ENCODE assay signal across 8 cellular contexts in genomic region chr11:67391304-67392181, GRCh38. TPM values are rescaled to one million over a fixed set of nuclear protein-coding genes. Genes with fewer than 3 reads are reported as not detected.
A peak's percentile ranks its signal among the peaks of the same experiment; 100 is the strongest.
DNase-seq lines count a peak whose midpoint lies in the region; ATAC-seq and TF ChIP-seq lines count a peak whose summit lies in the region.

Gene RAD9A, plus strand, starts transcription at chr11:67391986. Its CDS starts 59 bp downstream, at chr11:67392045.

- peak within 1 kb of the TSS; percentile 52 for H3K27ac Mint-ChIP-seq in activated T-helper 2 cell treated with anti-CD3 and anti-CD28 coated beads, Interferon-gamma antibody, Interleukin-2, Interleukin-4, amounts not matched to agents 10 μg/mL and 5 μg/mL and 100 μg/mL, durations not matched to agents 14 hours and 24 hours and 36 hours
- H3K27ac Mint-ChIP-seq in nephron: peak within 1 kb of the TSS; percentile 78 to 97 (median 85)

- peaks cover 20% of the 10 kb centered on the region for H3K36me3 Mint-ChIP-seq in activated T-helper 2 cell treated with anti-CD3 and anti-CD28 coated beads, Interferon-gamma antibody, Interleukin-2, Interleukin-4, amounts not matched to agents 10 μg/mL and 5 μg/mL and 100 μg/mL, durations not matched to agents 14 hours and 24 hours and 36 hours (ENCODE audit: low read depth)
- peaks cover 4% of the 10 kb centered on the region for H3K36me3 Mint-ChIP-seq in nephron (ENCODE audit: low read depth)

- TF ChIP-seq CTCF in nephron (IDR thresholded peaks at IDR 0.05; ENCODE audit: unreplicated experiment in 3 of 3): no peak

- TF ChIP-seq POLR2A in Raji (IDR thresholded peaks at IDR 0.05; ENCODE audit: insufficient read depth, low read depth, low read length): peak; percentile 86

- no peaks in the 10 kb centered on the region for H3K9me3 Mint-ChIP-seq in activated T-helper 2 cell treated with anti-CD3 and anti-CD28 coated beads, Interferon-gamma antibody, Interleukin-2, Interleukin-4, amounts not matched to agents 10 μg/mL and 5 μg/mL and 100 μg/mL, durations not matched to agents 14 hours and 24 hours and 36 hours
- no peaks in the 10 kb centered on the region for H3K9me3 Mint-ChIP-seq in nephron

- peak; percentile 89 for DNase-seq in DMS114 treated with DMSO at 0.1 percent for 48 hours (lab: John Stamatoyannopoulos, UW; ENCODE audit: unreplicated experiment)
- peak; percentile 93 for DNase-seq in LoVo (ENCODE audit: low spot score)
- peak; percentile 89 for DNase-seq in activated T-helper 2 cell treated with anti-CD3 and anti-CD28 coated beads, Interferon-gamma antibody, Interleukin-2, Interleukin-4, amounts not matched to agents 10 μg/mL and 5 μg/mL and 100 μg/mL, durations not matched to agents 14 hours and 24 hours and 36 hours (ENCODE audit: low spot score)
- peak; percentile 87 for DNase-seq in fibroblast of peridontal ligament (ENCODE audit: extremely low read depth)
- peak; percentile 91 for DNase-seq in stimulated activated naive CD4-positive, alpha-beta T cell treated with Interleukin-2 at 50 U/mL for 16 hours (lab: John Stamatoyannopoulos, UW)

- H3K27me3 Mint-ChIP-seq in activated T-helper 2 cell treated with anti-CD3 and anti-CD28 coated beads, Interferon-gamma antibody, Interleukin-2, Interleukin-4, amounts not matched to agents 10 μg/mL and 5 μg/mL and 100 μg/mL, durations not matched to agents 14 hours and 24 hours and 36 hours (ENCODE audit: low read depth): no peaks in the 10 kb centered on the region
- no peaks in the 10 kb centered on the region for H3K27me3 Mint-ChIP-seq in nephron (ENCODE audit: low read depth)

- H3K4me3 Mint-ChIP-seq in activated T-helper 2 cell treated with anti-CD3 and anti-CD28 coated beads, Interferon-gamma antibody, Interleukin-2, Interleukin-4, amounts not matched to agents 10 μg/mL and 5 μg/mL and 100 μg/mL, durations not matched to agents 14 hours and 24 hours and 36 hours (ENCODE audit: low read depth): peak within 1 kb of the TSS; percentile 89
- H3K4me3 Mint-ChIP-seq in nephron: peak within 1 kb of the TSS; percentile 88 to 90 (median 89)

- intact Hi-C loops in activated T-helper 2 cell treated with anti-CD3 and anti-CD28 coated beads, Interferon-gamma antibody, Interleukin-2, Interleukin-4, amounts not matched to agents 10 μg/mL and 5 μg/mL and 100 μg/mL, durations not matched to agents 14 hours and 24 hours and 36 hours (cut with micrococcal nuclease): loop anchor here (5.0 kb wide), 1 partner anchor 129 kb away; no protein-coding TSS in a partner anchor

- ATAC-seq in GM21825 (IDR thresholded peaks at IDR 0.05; ENCODE audit: unreplicated experiment): peak; percentile 51

- H3K4me1 Mint-ChIP-seq in activated T-helper 2 cell treated with anti-CD3 and anti-CD28 coated beads, Interferon-gamma antibody, Interleukin-2, Interleukin-4, amounts not matched to agents 10 μg/mL and 5 μg/mL and 100 μg/mL, durations not matched to agents 14 hours and 24 hours and 36 hours (ENCODE audit: low read depth): peaks cover 27% of the 10 kb centered on the region
- H3K4me1 Mint-ChIP-seq in nephron: peaks cover 33% of the 10 kb centered on the region

RNA-seq across cellular contexts. Expression of gene RAD9A, which starts in this region (rescaled TPM):
- 32.1 and 34.1 TPM in 2 replicates for total RNA-seq in activated T-helper 2 cell treated with anti-CD3 and anti-CD28 coated beads, Interferon-gamma antibody, Interleukin-2, Interleukin-4, amounts not matched to agents 10 μg/mL and 5 μg/mL and 100 μg/mL, durations not matched to agents 14 hours and 24 hours and 36 hours

Comparison
In these comparisons a context has a peak if more than half of its experiments do, and no peak if none do; other contexts are left out.
1. Peak in every context shown above with its lines: DNase-seq and ATAC-seq.